17 cellular contexts compared by ENCODE assay signal in the genomic region with DNA sequence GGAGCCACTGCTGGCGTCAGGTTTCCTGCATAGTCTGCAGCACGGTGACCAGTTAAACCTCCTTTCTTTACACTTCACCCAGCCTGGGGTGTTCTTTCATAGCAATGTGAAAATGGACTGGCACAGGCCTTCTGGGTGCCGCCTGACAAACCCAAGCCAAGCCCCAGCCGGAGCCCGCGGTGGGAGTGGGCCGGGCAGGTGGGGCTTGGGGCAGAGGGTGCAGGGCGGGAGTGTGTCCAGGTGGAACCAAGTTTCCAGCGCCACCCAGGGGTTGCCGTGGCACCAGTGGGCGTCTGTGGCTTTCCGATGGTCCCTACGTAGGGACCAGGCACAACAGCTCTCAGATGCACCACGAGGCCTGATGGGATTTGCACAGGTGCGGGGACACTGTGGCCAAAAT.
DNase-seq lines count a peak whose midpoint lies in the region; ATAC-seq and TF ChIP-seq lines count a peak whose summit lies in the region.
"Had no signal": no experiment of that assay in that cellular context is flagged by ENCODE, and none has a peak within 500 bp of the region (broad histone marks: within the 10 kb centered on the region; RNA-seq: fewer than 3 reads in every experiment).

No MANE protein-coding gene starts in this region.

- H3K9me3 Mint-ChIP-seq in CD4-positive, alpha-beta T cell = no peaks in the 10 kb centered on the region
- H3K9me3 Mint-ChIP-seq in T-cell = peaks cover 0 to 2% (median 2%) of the 10 kb centered on the region in 3 donors
- peaks cover 2% of the 10 kb centered on the region for H3K9me3 Mint-ChIP-seq in activated naive CD8-positive, alpha-beta T cell treated with anti-CD3 and anti-CD28 coated beads for 36 hours
- H3K9me3 Mint-ChIP-seq: CD8-positive, alpha-beta T cell had no signal

- H3K27ac Mint-ChIP-seq in CD4-positive, alpha-beta T cell = no peak overlapping the region
- no peak overlapping the region for H3K27ac Mint-ChIP-seq in T-cell
- H3K27ac Mint-ChIP-seq in activated naive CD8-positive, alpha-beta T cell treated with anti-CD3 and anti-CD28 coated beads for 36 hours = no peak overlapping the region
- H3K27ac Mint-ChIP-seq: CD8-positive, alpha-beta T cell had no signal

- no peaks in the 10 kb centered on the region for H3K36me3 ChIP-seq in left ventricle myocardium inferior

- intact Hi-C loops in cardiac septum (cut with DNase I) (no loop called here), left ventricle myocardium inferior (cut with micrococcal nuclease) (no loop called here), sciatic nerve (cut with DNase I) (no loop called here)
- intact Hi-C loops in CD4-positive, alpha-beta T cell (cut with DNase I, micrococcal nuclease) = no loop called here

- H3K9me3 ChIP-seq in left ventricle myocardium inferior (replicated peaks) = no peaks in the 10 kb centered on the region
- H3K9me3 ChIP-seq in CD4-positive, alpha-beta T cell (ENCODE audit: control insufficient read depth, low read length) = no peaks in the 10 kb centered on the region

- POLR2A ChIA-PET in CD4-positive, alpha-beta T cell (lab: Charles Lee) = no interaction called here
- POLR2A ChIA-PET in T-cell (lab: Charles Lee) = no interaction called here

- no peaks in the 10 kb centered on the region for H3K36me3 Mint-ChIP-seq in CD4-positive, alpha-beta T cell (ENCODE audit: low read depth)
- no peaks in the 10 kb centered on the region for H3K36me3 Mint-ChIP-seq in T-cell
- peaks cover 2% of the 10 kb centered on the region for H3K36me3 Mint-ChIP-seq in activated naive CD8-positive, alpha-beta T cell treated with anti-CD3 and anti-CD28 coated beads for 36 hours
- H3K36me3 Mint-ChIP-seq: CD14-positive monocyte; CD8-positive, alpha-beta T cell had no signal

- DNase-seq in cardiac septum (ENCODE audit: low spot score) (peak; percentile 43), left ventricle myocardium inferior (no peak), mesenteric fat pad (ENCODE audit: low spot score) (peak; percentile 84), sciatic nerve (ENCODE audit: low spot score) (peak; percentile 47), T-cell (no peak)
- no peak for DNase-seq in CD4-positive, alpha-beta T cell
- no peak for DNase-seq in activated naive CD8-positive, alpha-beta T cell treated with anti-CD3 and anti-CD28 coated beads for 36 hours
- DNase-seq: 8988T; Calu3; CD8-positive, alpha-beta T cell; DMS 273 treated with DMSO at 0.1 percent for 48 hours; DMS53; DND-41; EL had no signal

- ATAC-seq in sciatic nerve = no peak
- no peak for ATAC-seq in CD4-positive, alpha-beta T cell (ENCODE audit: poor library complexity)
- ATAC-seq in T-cell (replicated peaks in 1 of 4) = no peak
- ATAC-seq: CD8-positive, alpha-beta T cell; GM12878 had no signal

- H3K27me3 Mint-ChIP-seq in CD4-positive, alpha-beta T cell = no peaks in the 10 kb centered on the region
- no peaks in the 10 kb centered on the region for H3K27me3 Mint-ChIP-seq in T-cell
- H3K27me3 Mint-ChIP-seq in activated naive CD8-positive, alpha-beta T cell treated with anti-CD3 and anti-CD28 coated beads for 36 hours = no peaks in the 10 kb centered on the region

- H3K27me3 ChIP-seq in left ventricle myocardium inferior (ENCODE audit: low read depth) = peaks cover 36% of the 10 kb centered on the region
- H3K27me3 ChIP-seq in CD4-positive, alpha-beta T cell (ENCODE audit: control insufficient read depth, insufficient read depth, low read length) = no peaks in the 10 kb centered on the region
- H3K27me3 ChIP-seq: BLaER1 had no signal

- CTCF ChIA-PET in CD4-positive, alpha-beta T cell (lab: Charles Lee) = no interaction called here
- CTCF ChIA-PET in T-cell (lab: Charles Lee) = no interaction called here

- H3K27ac ChIP-seq in left ventricle myocardium inferior (replicated peaks) = no peak overlapping the region
- no peak overlapping the region for H3K27ac ChIP-seq in CD4-positive, alpha-beta T cell (ENCODE audit: low read depth, low read length)
- H3K27ac ChIP-seq: BLaER1 had no signal

- no peaks in the 10 kb centered on the region for H3K4me1 ChIP-seq in left ventricle myocardium inferior

- H3K4me1 Mint-ChIP-seq in CD4-positive, alpha-beta T cell (ENCODE audit: low read depth) = peaks cover 7% of the 10 kb centered on the region
- peaks cover 4 to 11% (median 10%) of the 10 kb centered on the region in 3 donors for H3K4me1 Mint-ChIP-seq in T-cell
- H3K4me1 Mint-ChIP-seq in activated naive CD8-positive, alpha-beta T cell treated with anti-CD3 and anti-CD28 coated beads for 36 hours = peaks cover 2% of the 10 kb centered on the region

- H3K4me3 Mint-ChIP-seq in CD4-positive, alpha-beta T cell = no peak overlapping the region
- no peak overlapping the region for H3K4me3 Mint-ChIP-seq in T-cell
- H3K4me3 Mint-ChIP-seq in activated naive CD8-positive, alpha-beta T cell treated with anti-CD3 and anti-CD28 coated beads for 36 hours = no peak overlapping the region
- H3K4me3 Mint-ChIP-seq: CD14-positive monocyte; CD8-positive, alpha-beta T cell had no signal

- no peak overlapping the region for H3K4me3 ChIP-seq in left ventricle myocardium inferior
- H3K4me3 ChIP-seq: BLaER1, GM12878 had no signal

- TF ChIP-seq CTCF in left ventricle myocardium inferior (IDR thresholded peaks at IDR 0.05; ENCODE audit: borderline replicate concordance) = no peak
- TF ChIP-seq CTCF in CD4-positive, alpha-beta T cell (IDR thresholded peaks at IDR 0.05) = no peak

Comparison
In these comparisons a context has a peak if more than half of its experiments do, and no peak if none do; other contexts are left out.
1. DNase-seq: peak in cardiac septum (single experiment), mesenteric fat pad (single experiment) and sciatic nerve (single experiment); none in left ventricle myocardium inferior (single experiment), CD4-positive, alpha-beta T cell (0 of 10), T-cell (0 of 34) and activated naive CD8-positive, alpha-beta T cell treated with anti-CD3 and anti-CD28 coated beads for 36 hours (single experiment).